11 cellular contexts compared by ENCODE assay signal in the genomic region with DNA sequence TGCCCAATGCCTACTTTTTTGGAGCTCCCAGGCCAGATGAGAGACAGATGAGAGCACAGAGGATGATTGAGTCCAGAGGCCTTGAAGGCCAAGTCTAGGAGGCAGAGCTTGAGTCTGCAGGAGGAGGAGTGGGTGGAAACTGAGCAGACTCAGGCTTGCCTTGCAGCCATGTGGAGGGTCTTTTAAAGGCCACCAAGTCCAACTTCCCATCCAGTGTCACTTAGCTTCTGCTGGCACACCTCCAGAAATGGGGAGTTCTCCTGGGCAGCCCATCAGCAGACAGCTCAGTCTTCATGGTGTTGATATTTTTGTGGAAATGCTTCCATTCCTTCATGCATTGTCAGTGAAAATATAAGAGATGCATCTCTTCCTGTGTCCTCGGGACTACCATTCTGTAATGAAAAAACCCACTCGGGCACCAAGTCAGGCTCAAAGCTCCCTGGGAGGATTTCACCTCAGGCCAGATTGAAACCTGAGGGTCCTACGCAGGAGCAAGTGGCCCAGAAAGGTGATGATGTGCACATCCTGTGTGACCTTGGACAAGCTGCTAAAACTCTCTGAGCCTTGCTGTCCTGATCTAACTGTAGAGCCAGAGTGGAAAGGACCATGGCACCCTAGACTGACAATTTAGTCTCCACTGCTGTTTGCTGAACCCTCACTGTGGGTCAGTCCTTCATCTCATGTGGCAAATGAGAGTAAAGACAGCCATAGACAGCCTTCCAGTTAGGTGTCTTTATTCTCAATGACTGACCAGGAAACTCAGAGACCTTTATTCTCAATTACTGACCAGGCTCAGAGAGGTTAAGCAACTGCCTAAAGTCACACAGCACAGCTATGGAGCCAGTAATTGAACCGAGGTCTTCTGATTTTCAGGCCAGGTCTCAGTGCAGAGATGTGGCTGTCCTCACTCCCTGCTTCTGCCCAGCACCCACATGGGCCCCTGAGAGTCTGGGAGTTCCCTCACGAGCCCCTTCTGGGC. TPM values are rescaled to one million over a fixed set of nuclear protein-coding genes. Genes with fewer than 3 reads are reported as not detected.
DNase-seq lines count a peak whose midpoint lies in the region; ATAC-seq and TF ChIP-seq lines count a peak whose summit lies in the region.
"Had no signal": no experiment of that assay in that cellular context is flagged by ENCODE, and none has a peak within 500 bp of the region (broad histone marks: within the 10 kb centered on the region; RNA-seq: fewer than 3 reads in every experiment).

No MANE protein-coding gene starts in this region.

- no peaks in the 10 kb centered on the region for H3K36me3 Mint-ChIP-seq in activated T-cell treated with anti-CD3 and anti-CD28 coated beads, Interleukin-2, amount 50 U/mL, for 4 hours (ENCODE audit: insufficient read depth)
- no peaks in the 10 kb centered on the region for H3K36me3 Mint-ChIP-seq in IgD-negative memory B cell
- H3K36me3 Mint-ChIP-seq in activated naive CD8-positive, alpha-beta T cell treated with anti-CD3 and anti-CD28 coated beads, Interleukin-2, amount 50 U/mL, for 24 hours (ENCODE audit: low read depth) = peaks cover 5% of the 10 kb centered on the region
- H3K36me3 Mint-ChIP-seq in stimulated activated naive CD8-positive, alpha-beta T cell treated with anti-CD3 and anti-CD28 coated beads, Interleukin-15, Interleukin-2, amounts not matched to agents 100 ng/mL and 50 ng/mL, for 24 hours (ENCODE audit: low read depth) = no peaks in the 10 kb centered on the region

- DNase-seq in activated T-cell treated with anti-CD3 and anti-CD28 coated beads, Interleukin-2, amount 50 U/mL, for 4 hours = no peak
- no peak for DNase-seq in activated T-cell treated with anti-CD3 and anti-CD28 coated beads, Interleukin-2, amount 50 U/mL, for 1 hour
- no peak for DNase-seq in activated naive CD8-positive, alpha-beta T cell treated with anti-CD3 and anti-CD28 coated beads, Interleukin-2, amount 50 U/mL, for 24 hours
- DNase-seq in omental fat pad (ENCODE audit: low spot score) = no peak
- DNase-seq in DMS114 treated with DMSO at 0.1 percent for 48 hours (lab: John Stamatoyannopoulos, UW; ENCODE audit: unreplicated experiment) = no peak
- DNase-seq in SW480 (ENCODE audit: low spot score) = no peak
- DNase-seq: activated gamma-delta T cell, GDM1 had no signal

- peak overlapping the region; percentile 58 to 89 (median 83) for H3K27ac Mint-ChIP-seq in IgD-negative memory B cell
- H3K27ac Mint-ChIP-seq in activated naive CD8-positive, alpha-beta T cell treated with anti-CD3 and anti-CD28 coated beads, Interleukin-2, amount 50 U/mL, for 24 hours = peak overlapping the region; percentile 85
- peak overlapping the region; percentile 88 for H3K27ac Mint-ChIP-seq in stimulated activated naive CD8-positive, alpha-beta T cell treated with anti-CD3 and anti-CD28 coated beads, Interleukin-15, Interleukin-2, amounts not matched to agents 100 ng/mL and 50 ng/mL, for 24 hours
- H3K27ac Mint-ChIP-seq: GM23338 had no signal

- peak overlapping the region; percentile 39 for H3K4me3 Mint-ChIP-seq in activated T-cell treated with anti-CD3 and anti-CD28 coated beads, Interleukin-2, amount 50 U/mL, for 4 hours
- peak overlapping the region; percentile 37 to 88 (median 74) for H3K4me3 Mint-ChIP-seq in IgD-negative memory B cell
- peak overlapping the region; percentile 55 for H3K4me3 Mint-ChIP-seq in activated naive CD8-positive, alpha-beta T cell treated with anti-CD3 and anti-CD28 coated beads, Interleukin-2, amount 50 U/mL, for 24 hours
- peak overlapping the region; percentile 57 for H3K4me3 Mint-ChIP-seq in stimulated activated naive CD8-positive, alpha-beta T cell treated with anti-CD3 and anti-CD28 coated beads, Interleukin-15, Interleukin-2, amounts not matched to agents 100 ng/mL and 50 ng/mL, for 24 hours
- H3K4me3 Mint-ChIP-seq: GM23338 had no signal

- H3K9me3 Mint-ChIP-seq in activated T-cell treated with anti-CD3 and anti-CD28 coated beads, Interleukin-2, amount 50 U/mL, for 4 hours = no peaks in the 10 kb centered on the region
- no peaks in the 10 kb centered on the region for H3K9me3 Mint-ChIP-seq in IgD-negative memory B cell
- no peaks in the 10 kb centered on the region for H3K9me3 Mint-ChIP-seq in activated naive CD8-positive, alpha-beta T cell treated with anti-CD3 and anti-CD28 coated beads, Interleukin-2, amount 50 U/mL, for 24 hours
- H3K9me3 Mint-ChIP-seq in stimulated activated naive CD8-positive, alpha-beta T cell treated with anti-CD3 and anti-CD28 coated beads, Interleukin-15, Interleukin-2, amounts not matched to agents 100 ng/mL and 50 ng/mL, for 24 hours = no peaks in the 10 kb centered on the region
- H3K9me3 Mint-ChIP-seq: GM23338 had no signal

- no peak for ATAC-seq in activated T-cell treated with anti-CD3 and anti-CD28 coated beads, Interleukin-2, amount 50 U/mL, for 4 hours
- peak; percentile 10 for ATAC-seq in activated naive CD8-positive, alpha-beta T cell treated with anti-CD3 and anti-CD28 coated beads, Interleukin-2, amount 50 U/mL, for 24 hours
- no peak for ATAC-seq in omental fat pad (ENCODE audit: low FRiP score)

- peaks cover 19% of the 10 kb centered on the region for H3K27me3 Mint-ChIP-seq in activated T-cell treated with anti-CD3 and anti-CD28 coated beads, Interleukin-2, amount 50 U/mL, for 4 hours (ENCODE audit: low read depth)
- peaks cover 41% of the 10 kb centered on the region for H3K27me3 Mint-ChIP-seq in IgD-negative memory B cell
- peaks cover 26% of the 10 kb centered on the region for H3K27me3 Mint-ChIP-seq in activated naive CD8-positive, alpha-beta T cell treated with anti-CD3 and anti-CD28 coated beads, Interleukin-2, amount 50 U/mL, for 24 hours
- peaks cover 28% of the 10 kb centered on the region for H3K27me3 Mint-ChIP-seq in stimulated activated naive CD8-positive, alpha-beta T cell treated with anti-CD3 and anti-CD28 coated beads, Interleukin-15, Interleukin-2, amounts not matched to agents 100 ng/mL and 50 ng/mL, for 24 hours

- H3K4me1 Mint-ChIP-seq in activated T-cell treated with anti-CD3 and anti-CD28 coated beads, Interleukin-2, amount 50 U/mL, for 4 hours (ENCODE audit: low read depth) = peaks cover 29% of the 10 kb centered on the region
- peaks cover 24 to 42% (median 27%) of the 10 kb centered on the region in 3 donors for H3K4me1 Mint-ChIP-seq in IgD-negative memory B cell
- peaks cover 83% of the 10 kb centered on the region for H3K4me1 Mint-ChIP-seq in activated naive CD8-positive, alpha-beta T cell treated with anti-CD3 and anti-CD28 coated beads, Interleukin-2, amount 50 U/mL, for 24 hours
- peaks cover 73% of the 10 kb centered on the region for H3K4me1 Mint-ChIP-seq in stimulated activated naive CD8-positive, alpha-beta T cell treated with anti-CD3 and anti-CD28 coated beads, Interleukin-15, Interleukin-2, amounts not matched to agents 100 ng/mL and 50 ng/mL, for 24 hours (ENCODE audit: low read depth)

- TF ChIP-seq CTCF in omental fat pad (IDR thresholded peaks at IDR 0.05) = no peak

RNA-seq across cellular contexts. Expression of a gene that starts 2.9 kb away (rescaled TPM):
- 1 to 10 TPM; 4.6 to 5.8 (median 4.6) TPM for total RNA-seq in activated T-cell treated with anti-CD3 and anti-CD28 coated beads, Interleukin-2, amount 50 U/mL, for 4 hours
- not detected for polyA plus RNA-seq in IgD-negative memory B cell
- total RNA-seq in omental fat pad = 100 to 1,000 TPM in 1 of 4 donors, 10 to 100 TPM in 3; 18.7 to 222 (median 68.7) TPM
